ENCODE assay signal across 2 cellular contexts in genomic region chr12:69600804-69601203, GRCh38.
TF ChIP-seq lines count a peak whose summit lies in the region.

No MANE protein-coding gene starts in this region.

TF ChIP-seq in K562, 482 proteins besides CTCF, POLR2A, EP300 and RAD21:
- no peak for TF ChIP-seq E2F3 (CRISPR knock-in tag; IDR thresholded peaks at IDR 0.05)

TF ChIP-seq in SK-N-SH treated with all-trans-retinoic acid at 6 μM for 48 hours, 23 proteins besides CTCF, POLR2A, EP300 and RAD21 (continued from another document):
- no peak for TF ChIP-seq ZC3H10 (CRISPR knock-in tag; IDR thresholded peaks at IDR 0.05)
- TF ChIP-seq ZFP30 (CRISPR knock-in tag; IDR thresholded peaks at IDR 0.05): no peak
- TF ChIP-seq TOX (CRISPR knock-in tag; IDR thresholded peaks at IDR 0.05; ENCODE audit: borderline replicate concordance): no peak
